1 cellular context compared by ENCODE assay signal in genomic region chr5:10590226-10591047, GRCh38.
TF ChIP-seq lines count a peak whose summit lies in the region.

No MANE protein-coding gene starts in this region.

TF ChIP-seq in K562, 482 proteins besides CTCF, POLR2A, EP300 and RAD21 (continued from another document and continues in another):
- no peak for TF ChIP-seq FOXP1 (CRISPR knock-in tag; IDR thresholded peaks at IDR 0.05)
- TF ChIP-seq, protein P1, sequence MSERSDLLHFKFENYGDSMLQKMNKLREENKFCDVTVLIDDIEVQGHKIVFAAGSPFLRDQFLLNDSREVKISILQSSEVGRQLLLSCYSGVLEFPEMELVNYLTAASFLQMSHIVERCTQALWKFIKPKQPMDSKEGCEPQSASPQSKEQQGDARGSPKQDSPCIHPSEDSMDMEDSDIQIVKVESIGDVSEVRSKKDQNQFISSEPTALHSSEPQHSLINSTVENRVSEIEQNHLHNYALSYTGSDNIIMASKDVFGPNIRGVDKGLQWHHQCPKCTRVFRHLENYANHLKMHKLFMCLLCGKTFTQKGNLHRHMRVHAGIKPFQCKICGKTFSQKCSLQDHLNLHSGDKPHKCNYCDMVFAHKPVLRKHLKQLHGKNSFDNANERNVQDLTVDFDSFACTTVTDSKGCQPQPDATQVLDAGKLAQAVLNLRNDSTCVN (CRISPR knock-in tag; IDR thresholded peaks at IDR 0.05) = no peak
- TF ChIP-seq POLR3G (IDR thresholded peaks at IDR 0.05; ENCODE audit: extremely low read depth, insufficient read length, insufficient replicate concordance) = no peak
- no peak for TF ChIP-seq HNRNPL (IDR thresholded peaks at IDR 0.05; ENCODE audit: low read depth, low read length)
- TF ChIP-seq SMARCA4 (IDR thresholded peaks at IDR 0.05) = peak; percentile 27
- TF ChIP-seq, protein P2, sequence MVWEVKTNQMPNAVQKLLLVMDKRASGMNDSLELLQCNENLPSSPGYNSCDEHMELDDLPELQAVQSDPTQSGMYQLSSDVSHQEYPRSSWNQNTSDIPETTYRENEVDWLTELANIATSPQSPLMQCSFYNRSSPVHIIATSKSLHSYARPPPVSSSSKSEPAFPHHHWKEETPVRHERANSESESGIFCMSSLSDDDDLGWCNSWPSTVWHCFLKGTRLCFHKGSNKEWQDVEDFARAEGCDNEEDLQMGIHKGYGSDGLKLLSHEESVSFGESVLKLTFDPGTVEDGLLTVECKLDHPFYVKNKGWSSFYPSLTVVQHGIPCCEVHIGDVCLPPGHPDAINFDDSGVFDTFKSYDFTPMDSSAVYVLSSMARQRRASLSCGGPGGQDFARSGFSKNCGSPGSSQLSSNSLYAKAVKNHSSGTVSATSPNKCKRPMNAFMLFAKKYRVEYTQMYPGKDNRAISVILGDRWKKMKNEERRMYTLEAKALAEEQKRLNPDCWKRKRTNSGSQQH (CRISPR knock-in tag; IDR thresholded peaks at IDR 0.05) = no peak
- TF ChIP-seq FOS (IDR thresholded peaks at IDR 0.05; ENCODE audit: extremely low read depth, insufficient read length) = no peak
- TF ChIP-seq FOSL1 (tag; conservative IDR thresholded peaks at IDR 0.05) = no peak
- TF ChIP-seq ZNF212 (CRISPR knock-in tag; IDR thresholded peaks at IDR 0.05) = no peak
- TF ChIP-seq HCFC1 (IDR thresholded peaks at IDR 0.05; ENCODE audit: low read depth, low read length) = no peak
- no peak for TF ChIP-seq PML (IDR thresholded peaks at IDR 0.05; ENCODE audit: low read length)
- TF ChIP-seq NR3C1 (CRISPR knock-in tag; IDR thresholded peaks at IDR 0.05) = no peak
- TF ChIP-seq ZZZ3 (IDR thresholded peaks at IDR 0.05) = no peak
- no peak for TF ChIP-seq STAT5B (CRISPR knock-in tag; IDR thresholded peaks at IDR 0.05)
- no peak for TF ChIP-seq CEBPB (tag; IDR thresholded peaks at IDR 0.05)
- TF ChIP-seq PHB (CRISPR knock-in tag; IDR thresholded peaks at IDR 0.05) = no peak
- TF ChIP-seq, protein P3, sequence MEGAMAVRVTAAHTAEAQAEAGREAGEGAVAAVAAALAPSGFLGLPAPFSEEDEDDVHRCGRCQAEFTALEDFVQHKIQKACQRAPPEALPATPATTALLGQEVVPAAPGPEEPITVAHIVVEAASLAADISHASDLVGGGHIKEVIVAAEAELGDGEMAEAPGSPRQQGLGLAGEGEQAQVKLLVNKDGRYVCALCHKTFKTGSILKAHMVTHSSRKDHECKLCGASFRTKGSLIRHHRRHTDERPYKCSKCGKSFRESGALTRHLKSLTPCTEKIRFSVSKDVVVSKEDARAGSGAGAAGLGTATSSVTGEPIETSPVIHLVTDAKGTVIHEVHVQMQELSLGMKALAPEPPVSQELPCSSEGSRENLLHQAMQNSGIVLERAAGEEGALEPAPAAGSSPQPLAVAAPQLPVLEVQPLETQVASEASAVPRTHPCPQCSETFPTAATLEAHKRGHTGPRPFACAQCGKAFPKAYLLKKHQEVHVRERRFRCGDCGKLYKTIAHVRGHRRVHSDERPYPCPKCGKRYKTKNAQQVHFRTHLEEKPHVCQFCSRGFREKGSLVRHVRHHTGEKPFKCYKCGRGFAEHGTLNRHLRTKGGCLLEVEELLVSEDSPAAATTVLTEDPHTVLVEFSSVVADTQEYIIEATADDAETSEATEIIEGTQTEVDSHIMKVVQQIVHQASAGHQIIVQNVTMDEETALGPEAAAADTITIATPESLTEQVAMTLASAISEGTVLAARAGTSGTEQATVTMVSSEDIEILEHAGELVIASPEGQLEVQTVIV (CRISPR knock-in tag; IDR thresholded peaks at IDR 0.05; ENCODE audit: borderline replicate concordance) = no peak
- no peak for TF ChIP-seq CHD4 (IDR thresholded peaks at IDR 0.05; ENCODE audit: insufficient read depth, insufficient replicate concordance, low read depth, low read length, poor library complexity, severe bottlenecking)
- no peak for TF ChIP-seq ZNF324 (CRISPR knock-in tag; IDR thresholded peaks at IDR 0.05)
- no peak for TF ChIP-seq IRF9 (tag; IDR thresholded peaks at IDR 0.05)
- TF ChIP-seq ILF3 (IDR thresholded peaks at IDR 0.05; ENCODE audit: borderline replicate concordance) = no peak
- TF ChIP-seq FOXA3 (CRISPR knock-in tag; conservative IDR thresholded peaks at IDR 0.05 in 1 of 2, IDR thresholded peaks at IDR 0.05 in 1 of 2) = no peak
- TF ChIP-seq KDM5B (IDR thresholded peaks at IDR 0.05; ENCODE audit: insufficient replicate concordance, low read depth, low read length) = no peak
- TF ChIP-seq ZNF583 (CRISPR knock-in tag; IDR thresholded peaks at IDR 0.05) = 0 out of 2 replicates have a peak, but pooled peaks have one; percentile 67
- no peak for TF ChIP-seq IRF1 (CRISPR knock-in tag; IDR thresholded peaks at IDR 0.05; ENCODE audit: borderline replicate concordance)
- TF ChIP-seq TBP (optimal IDR thresholded peaks at IDR 0.05; ENCODE audit: low read depth, low read length) = no peak
- TF ChIP-seq, protein P4, sequence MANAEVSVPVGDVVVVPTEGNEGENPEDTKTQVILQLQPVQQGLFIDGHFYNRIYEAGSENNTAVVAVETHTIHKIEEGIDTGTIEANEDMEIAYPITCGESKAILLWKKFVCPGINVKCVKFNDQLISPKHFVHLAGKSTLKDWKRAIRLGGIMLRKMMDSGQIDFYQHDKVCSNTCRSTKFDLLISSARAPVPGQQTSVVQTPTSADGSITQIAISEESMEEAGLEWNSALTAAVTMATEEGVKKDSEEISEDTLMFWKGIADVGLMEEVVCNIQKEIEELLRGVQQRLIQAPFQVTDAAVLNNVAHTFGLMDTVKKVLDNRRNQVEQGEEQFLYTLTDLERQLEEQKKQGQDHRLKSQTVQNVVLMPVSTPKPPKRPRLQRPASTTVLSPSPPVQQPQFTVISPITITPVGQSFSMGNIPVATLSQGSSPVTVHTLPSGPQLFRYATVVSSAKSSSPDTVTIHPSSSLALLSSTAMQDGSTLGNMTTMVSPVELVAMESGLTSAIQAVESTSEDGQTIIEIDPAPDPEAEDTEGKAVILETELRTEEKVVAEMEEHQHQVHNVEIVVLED (CRISPR knock-in tag; IDR thresholded peaks at IDR 0.05) = no peak
- TF ChIP-seq, protein P5, sequence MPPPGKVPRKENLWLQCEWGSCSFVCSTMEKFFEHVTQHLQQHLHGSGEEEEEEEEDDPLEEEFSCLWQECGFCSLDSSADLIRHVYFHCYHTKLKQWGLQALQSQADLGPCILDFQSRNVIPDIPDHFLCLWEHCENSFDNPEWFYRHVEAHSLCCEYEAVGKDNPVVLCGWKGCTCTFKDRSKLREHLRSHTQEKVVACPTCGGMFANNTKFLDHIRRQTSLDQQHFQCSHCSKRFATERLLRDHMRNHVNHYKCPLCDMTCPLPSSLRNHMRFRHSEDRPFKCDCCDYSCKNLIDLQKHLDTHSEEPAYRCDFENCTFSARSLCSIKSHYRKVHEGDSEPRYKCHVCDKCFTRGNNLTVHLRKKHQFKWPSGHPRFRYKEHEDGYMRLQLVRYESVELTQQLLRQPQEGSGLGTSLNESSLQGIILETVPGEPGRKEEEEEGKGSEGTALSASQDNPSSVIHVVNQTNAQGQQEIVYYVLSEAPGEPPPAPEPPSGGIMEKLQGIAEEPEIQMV (tag; conservative IDR thresholded peaks at IDR 0.05; ENCODE audit: low read depth) = 0 out of 2 replicates have a peak, but pooled peaks have one; percentile 21
- TF ChIP-seq DPF2 (IDR thresholded peaks at IDR 0.05) = peak; percentile 18
- TF ChIP-seq, protein P6, sequence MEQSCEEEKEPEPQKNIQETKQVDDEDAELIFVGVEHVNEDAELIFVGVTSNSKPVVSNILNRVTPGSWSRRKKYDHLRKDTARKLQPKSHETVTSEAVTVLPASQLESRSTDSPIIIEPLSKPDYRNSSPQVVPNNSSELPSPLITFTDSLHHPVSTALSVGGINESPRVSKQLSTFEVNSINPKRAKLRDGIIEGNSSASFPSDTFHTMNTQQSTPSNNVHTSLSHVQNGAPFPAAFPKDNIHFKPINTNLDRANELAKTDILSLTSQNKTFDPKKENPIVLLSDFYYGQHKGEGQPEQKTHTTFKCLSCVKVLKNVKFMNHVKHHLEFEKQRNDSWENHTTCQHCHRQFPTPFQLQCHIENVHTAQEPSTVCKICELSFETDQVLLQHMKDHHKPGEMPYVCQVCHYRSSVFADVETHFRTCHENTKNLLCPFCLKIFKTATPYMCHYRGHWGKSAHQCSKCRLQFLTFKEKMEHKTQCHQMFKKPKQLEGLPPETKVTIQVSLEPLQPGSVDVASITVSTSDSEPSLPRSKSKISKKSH (CRISPR knock-in tag; IDR thresholded peaks at IDR 0.05) = no peak
- no peak for TF ChIP-seq ZNF121 (CRISPR knock-in tag; conservative IDR thresholded peaks at IDR 0.05)
- TF ChIP-seq CREM (IDR thresholded peaks at IDR 0.05; ENCODE audit: low read depth) = no peak
- no peak for TF ChIP-seq ZNF143 (CRISPR knock-in tag; IDR thresholded peaks at IDR 0.05)
- no peak for TF ChIP-seq PCBP2 (IDR thresholded peaks at IDR 0.05; ENCODE audit: low read depth, low read length, poor library complexity, severe bottlenecking)
- TF ChIP-seq CHD2 (IDR thresholded peaks at IDR 0.05; ENCODE audit: low read depth, low read length) = no peak
- TF ChIP-seq, protein P7, sequence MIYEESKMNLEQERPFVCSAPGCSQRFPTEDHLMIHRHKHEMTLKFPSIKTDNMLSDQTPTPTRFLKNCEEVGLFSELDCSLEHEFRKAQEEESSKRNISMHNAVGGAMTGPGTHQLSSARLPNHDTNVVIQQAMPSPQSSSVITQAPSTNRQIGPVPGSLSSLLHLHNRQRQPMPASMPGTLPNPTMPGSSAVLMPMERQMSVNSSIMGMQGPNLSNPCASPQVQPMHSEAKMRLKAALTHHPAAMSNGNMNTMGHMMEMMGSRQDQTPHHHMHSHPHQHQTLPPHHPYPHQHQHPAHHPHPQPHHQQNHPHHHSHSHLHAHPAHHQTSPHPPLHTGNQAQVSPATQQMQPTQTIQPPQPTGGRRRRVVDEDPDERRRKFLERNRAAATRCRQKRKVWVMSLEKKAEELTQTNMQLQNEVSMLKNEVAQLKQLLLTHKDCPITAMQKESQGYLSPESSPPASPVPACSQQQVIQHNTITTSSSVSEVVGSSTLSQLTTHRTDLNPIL (CRISPR knock-in tag; IDR thresholded peaks at IDR 0.05) = no peak
- TF ChIP-seq ZBTB11 (CRISPR knock-in tag; IDR thresholded peaks at IDR 0.05) = no peak
- TF ChIP-seq NFE2 (IDR thresholded peaks at IDR 0.05; ENCODE audit: low read depth) = peak; percentile 47; the same call in 1 of the 2 replicates
- TF ChIP-seq ZNF217 (CRISPR knock-in tag; IDR thresholded peaks at IDR 0.05) = no peak
- TF ChIP-seq SAFB2 (IDR thresholded peaks at IDR 0.05; ENCODE audit: borderline replicate concordance, low read depth, low read length, severe bottlenecking) = no peak
- TF ChIP-seq BRF1 (IDR thresholded peaks at IDR 0.05; ENCODE audit: borderline replicate concordance, extremely low read depth, insufficient read length) = no peak
- no peak for TF ChIP-seq ZKSCAN1 (IDR thresholded peaks at IDR 0.05; ENCODE audit: low read depth, low read length)
- TF ChIP-seq ZFX (CRISPR knock-in tag; IDR thresholded peaks at IDR 0.05) = no peak; the same call in 1 of the 2 replicates
- peak; percentile 58 for TF ChIP-seq GATA2 (CRISPR knock-in tag; IDR thresholded peaks at IDR 0.05)
- no peak for TF ChIP-seq HEY1 (CRISPR knock-in tag; IDR thresholded peaks at IDR 0.05; ENCODE audit: borderline replicate concordance)
- no peak for TF ChIP-seq ZSCAN29 (IDR thresholded peaks at IDR 0.05)
- TF ChIP-seq BDP1 (IDR thresholded peaks at IDR 0.05; ENCODE audit: insufficient read depth, insufficient read length) = no peak
- peak; percentile 48; the same call in 1 of the 2 replicates for TF ChIP-seq RFX1 (IDR thresholded peaks at IDR 0.05)
- no peak for TF ChIP-seq GATAD2B (IDR thresholded peaks at IDR 0.05; ENCODE audit: borderline replicate concordance)
- TF ChIP-seq PHTF2 (CRISPR knock-in tag; IDR thresholded peaks at IDR 0.05) = no peak
- no peak for TF ChIP-seq ZNF695 (CRISPR knock-in tag; IDR thresholded peaks at IDR 0.05)
- no peak for TF ChIP-seq SMARCE1 (IDR thresholded peaks at IDR 0.05)
